In the genomic region with DNA sequence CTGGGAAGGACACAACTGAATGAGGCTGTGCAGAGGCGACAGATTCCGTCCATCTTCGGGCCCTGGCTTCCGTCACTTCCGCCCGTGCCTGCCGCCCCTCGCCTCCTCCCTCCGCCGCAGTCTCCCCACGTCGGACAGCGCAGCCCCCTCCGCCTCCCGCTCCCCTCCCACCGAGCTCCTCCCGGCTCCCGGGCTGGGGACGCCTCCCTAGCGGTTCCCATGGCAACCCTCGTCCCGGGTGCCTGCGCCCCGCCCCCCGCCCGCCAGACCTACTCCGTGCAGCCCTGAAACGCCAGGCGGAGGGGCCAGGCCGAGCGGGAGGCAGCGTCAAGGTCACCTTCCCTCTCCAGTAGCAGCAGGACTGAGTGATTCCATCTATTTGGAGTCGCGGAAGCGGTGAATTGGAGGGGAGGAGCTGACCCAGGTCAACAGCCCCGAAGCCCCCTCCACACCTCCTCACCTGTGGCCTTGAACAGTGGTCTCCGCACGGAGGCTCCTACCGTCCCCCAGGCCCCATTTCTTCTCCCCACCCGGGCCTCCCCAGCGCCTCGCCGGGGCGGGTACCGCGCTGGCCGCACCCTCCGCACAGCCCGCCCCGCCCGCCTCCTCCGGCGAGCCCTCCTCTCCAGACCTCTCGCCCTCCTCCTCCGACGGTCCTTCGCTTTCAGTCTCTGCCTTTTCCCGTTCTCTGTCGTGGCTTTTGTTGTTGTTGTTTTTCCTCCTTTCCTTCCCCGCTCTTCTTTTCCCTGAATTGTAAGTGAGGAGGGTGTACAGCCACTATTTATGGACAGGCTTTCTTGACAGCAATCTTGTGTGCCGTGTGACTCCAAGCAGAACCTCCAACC, we compare ENCODE assay signal across 8 cellular contexts. TPM values are rescaled to one million over a fixed set of nuclear protein-coding genes. Genes with fewer than 3 reads are reported as not detected.
DNase-seq lines count a peak whose midpoint lies in the region; ATAC-seq and TF ChIP-seq lines count a peak whose summit lies in the region.

No MANE protein-coding gene starts in this region.

- H3K27me3 ChIP-seq in right lobe of liver: no peaks in the 10 kb centered on the region

- DNase-seq in COLO668 (lab: John Stamatoyannopoulos, UW; ENCODE audit: unreplicated experiment) (peak; percentile 94), NCI-H526 treated with DMSO at 0.1 percent for 48 hours (lab: John Stamatoyannopoulos, UW) (peak; percentile 95), ecto neural progenitor cell (ENCODE audit: low spot score) (peak; percentile 97), right lobe of liver (peak; percentile 81 to 84 (median 84))
- peak; percentile 75 to 82 for DNase-seq in activated CD4-positive, alpha-beta T cell treated with anti-CD3 and anti-CD28 coated beads, Interleukin-2, amount 50 U/mL, for 48 hours
- peak in 2 of 3 donors; percentile 43 to 47 for DNase-seq in stimulated activated CD4-positive, alpha-beta T cell treated with anti-CD3 and anti-CD28 coated beads, TNF-alpha, amount 100 ng/mL, for 48 hours (ENCODE audit: low read depth in 3 of 3)

- peak overlapping the region; percentile 61 to 72 (median 69) for H3K4me3 ChIP-seq in right lobe of liver

- H3K4me1 ChIP-seq in right lobe of liver: peaks cover 0 to 22% (median 3%) of the 10 kb centered on the region in 4 donors

- H3K9me3 ChIP-seq in right lobe of liver: no peaks in the 10 kb centered on the region

- ATAC-seq in GM19452 (IDR thresholded peaks at IDR 0.05; ENCODE audit: unreplicated experiment) (peak; percentile 72), HG03521 (IDR thresholded peaks at IDR 0.05; ENCODE audit: unreplicated experiment) (peak; percentile 76), right lobe of liver (peak; percentile 72 to 80 (median 74))

- no peak for TF ChIP-seq CTCF in right lobe of liver (IDR thresholded peaks at IDR 0.05)

- H3K27ac ChIP-seq in right lobe of liver: peak overlapping the region; percentile 49 to 65 (median 51)

- peak; percentile 9 for TF ChIP-seq POLR2A in right lobe of liver (IDR thresholded peaks at IDR 0.05)

- under 1% methylated on average over 16 of the region's 61 CpGs for WGBS in right lobe of liver (ENCODE audit: insufficient coverage, low coverage, low lambda C conversion rate, missing lambda C conversion rate)

- intact Hi-C loops in right lobe of liver (cut with DNase I): no loop called here

- H3K36me3 ChIP-seq in right lobe of liver: no peaks in the 10 kb centered on the region

RNA-seq across cellular contexts. Expression of gene NRSN2, which starts 1.0 kb away (rescaled TPM):
- total RNA-seq in right lobe of liver: 1 to 10 TPM; 1.3 to 4.1 (median 1.9) TPM

RNA-seq across cellular contexts. Expression of gene SOX12, which starts 22.5 kb away (rescaled TPM):
- 1 to 10 TPM; 3.6 to 6.4 (median 4.6) TPM for total RNA-seq in right lobe of liver

RNA-seq across cellular contexts. Expression of gene TRIB3, which starts 32.7 kb away (rescaled TPM):
- 100 to 1,000 TPM in 2 of 6 experiments, 10 to 100 TPM in 4; 15.1 to 139 (median 34.1) TPM for total RNA-seq in right lobe of liver

RNA-seq across cellular contexts. Expression of gene ZCCHC3, which starts 50.5 kb away (rescaled TPM):
- total RNA-seq in right lobe of liver: 1 to 10 TPM; 4.2 to 7.5 (median 5.9) TPM

RNA-seq across cellular contexts. Expression of gene C20orf96, which starts 57.3 kb away (rescaled TPM):
- 1 to 10 TPM in 4 of 6 experiments, under 1 TPM in 2; 0.62 to 2.5 (median 1.8) TPM for total RNA-seq in right lobe of liver

Comparison
In these comparisons a context has a peak if more than half of its experiments do, and no peak if none do; other contexts are left out.
1. Peak in every context shown above with its lines: DNase-seq, ATAC-seq, H3K4me3 ChIP-seq and H3K27ac ChIP-seq.
2. DNase-seq: peak in every context shown above with its lines; median percentile 97 in ecto neural progenitor cell; 95 in NCI-H526 treated with DMSO at 0.1 percent for 48 hours; 94 in COLO668; 84 in right lobe of liver; 78 in activated CD4-positive, alpha-beta T cell treated with anti-CD3 and anti-CD28 coated beads, Interleukin-2, amount 50 U/mL, for 48 hours; 45 in stimulated activated CD4-positive, alpha-beta T cell treated with anti-CD3 and anti-CD28 coated beads, TNF-alpha, amount 100 ng/mL, for 48 hours.